23 cellular contexts compared by ENCODE assay signal in the genomic region with DNA sequence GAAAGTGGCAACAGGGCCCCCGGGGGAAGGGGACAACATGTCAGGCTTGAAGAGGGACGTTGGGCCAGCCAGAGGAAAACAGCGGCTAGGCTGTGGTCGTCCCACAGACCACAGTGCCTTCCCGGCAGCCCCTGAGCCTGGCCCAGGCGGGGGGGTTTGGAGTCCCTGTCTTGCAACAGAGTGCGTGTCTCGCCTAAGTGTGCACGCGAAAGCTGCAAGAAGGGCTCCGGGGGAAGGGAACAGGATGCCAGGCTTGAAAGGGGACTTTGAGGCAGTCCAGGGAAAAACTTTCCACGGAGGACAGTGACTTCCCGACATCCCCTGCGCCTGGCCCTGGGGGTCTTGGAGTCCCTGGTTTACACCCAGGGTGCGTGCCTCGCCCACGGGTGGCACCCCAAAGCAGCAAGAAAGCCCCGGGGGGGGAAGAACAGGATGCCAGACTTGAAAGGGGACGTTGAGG.
"Had no signal": no experiment of that assay in that cellular context is flagged by ENCODE, and none has a peak within 500 bp of the region (broad histone marks: within the 10 kb centered on the region; RNA-seq: fewer than 3 reads in every experiment).

No MANE protein-coding gene starts in this region.

- H3K9me3 ChIP-seq: SJCRH30, SK-N-SH had no signal

- H3K4me3 ChIP-seq: Peyer's patch, SJCRH30 had no signal

- H3K36me3 ChIP-seq: brain microvascular endothelial cell, Peyer's patch, SJCRH30 had no signal

- H3K27me3 ChIP-seq: brain microvascular endothelial cell, Peyer's patch had no signal

- DNase-seq: activated CD4-positive, CD25-positive, alpha-beta regulatory T cell; activated CD8-positive, alpha-beta T cell treated with anti-CD3 and anti-CD28 coated beads for 36 hours; activated gamma-delta T cell treated with Interleukin-2 at 50 U/mL for 16 hours; activated naive CD4-positive, alpha-beta T cell treated with anti-CD3 and anti-CD28 coated beads, Interleukin-2, amount 10 ng/mL, durations not matched to agents 7 days and 5 days; activated naive CD8-positive, alpha-beta T cell treated with anti-CD3 and anti-CD28 coated beads for 36 hours; activated T-cell treated with anti-CD3 and anti-CD28 coated beads, Interleukin-2, amount 50 U/mL, for 72 hours; brain microvascular endothelial cell; cerebellar nuclear complex; Karpas-422; NCI-H1048; NCI-H146; NCI-H1930; NCI-H2171; NCI-H2227 treated with DMSO at 0.1 percent for 48 hours; NCI-H446 treated with DMSO at 0.1 percent for 48 hours; NCI-H524 treated with DMSO at 0.1 percent for 48 hours; Peyer's patch; Right ventricle myocardium superior; SJCRH30; SK-N-SH; T-helper 1 cell had no signal

- H3K4me1 ChIP-seq: Peyer's patch, SJCRH30 had no signal

- ATAC-seq: activated CD8-positive, alpha-beta T cell treated with anti-CD3 and anti-CD28 coated beads for 36 hours; activated T-cell treated with anti-CD3 and anti-CD28 coated beads, Interleukin-2, amount 50 U/mL, for 72 hours had no signal

- H3K27ac ChIP-seq: brain microvascular endothelial cell, Peyer's patch, RWPE1, SJCRH30, VCaP had no signal
